ENCODE assay signal across 8 cellular contexts in genomic region chr19:45770192-45771101, GRCh38. TPM values are rescaled to one million over a fixed set of nuclear protein-coding genes. Genes with fewer than 3 reads are reported as not detected.
A peak's percentile ranks its signal among the peaks of the same experiment; 100 is the strongest.
DNase-seq lines count a peak whose midpoint lies in the region; ATAC-seq and TF ChIP-seq lines count a peak whose summit lies in the region.

No MANE protein-coding gene starts in this region.

- DNase-seq in DMS79 treated with DMSO at 0.1 percent for 48 hours (lab: John Stamatoyannopoulos, UW) (peak; percentile 97), LHCN-M2 (ENCODE audit: low read depth) (peak; percentile 98), RPMI8226 (peak; percentile 91), fibroblast of the conjunctiva (ENCODE audit: low read depth) (peak; percentile 98), nephron progenitor cell (peak; percentile 95)
- DNase-seq in activated effector memory CD4-positive, alpha-beta T cell treated with Interleukin-2 at 50 U/mL for 16 hours, result peak; percentile 83

- ATAC-seq in GM21825 (IDR thresholded peaks at IDR 0.05; ENCODE audit: unreplicated experiment), result peak; percentile 52

- H3K27me3 Mint-ChIP-seq in nephron progenitor cell (ENCODE audit: low read depth, poor library complexity), result no peaks in the 10 kb centered on the region
- peaks cover 5% of the 10 kb centered on the region for H3K27me3 Mint-ChIP-seq in stimulated activated naive CD8-positive, alpha-beta T cell treated with anti-CD3 and anti-CD28 coated beads, Interleukin-15, Interleukin-2, amounts not matched to agents 100 ng/mL and 50 ng/mL, for 24 hours

- H3K9me3 Mint-ChIP-seq in nephron progenitor cell, result no peaks in the 10 kb centered on the region
- no peaks in the 10 kb centered on the region for H3K9me3 Mint-ChIP-seq in stimulated activated naive CD8-positive, alpha-beta T cell treated with anti-CD3 and anti-CD28 coated beads, Interleukin-15, Interleukin-2, amounts not matched to agents 100 ng/mL and 50 ng/mL, for 24 hours

- peak; percentile 91 for TF ChIP-seq CTCF in nephron progenitor cell (IDR thresholded peaks at IDR 0.05)

- peaks cover 27% of the 10 kb centered on the region for H3K4me1 Mint-ChIP-seq in nephron progenitor cell
- peaks cover 15% of the 10 kb centered on the region for H3K4me1 Mint-ChIP-seq in stimulated activated naive CD8-positive, alpha-beta T cell treated with anti-CD3 and anti-CD28 coated beads, Interleukin-15, Interleukin-2, amounts not matched to agents 100 ng/mL and 50 ng/mL, for 24 hours (ENCODE audit: low read depth)

- H3K36me3 Mint-ChIP-seq in nephron progenitor cell (ENCODE audit: low read depth), result peaks cover 16% of the 10 kb centered on the region
- no peaks in the 10 kb centered on the region for H3K36me3 Mint-ChIP-seq in stimulated activated naive CD8-positive, alpha-beta T cell treated with anti-CD3 and anti-CD28 coated beads, Interleukin-15, Interleukin-2, amounts not matched to agents 100 ng/mL and 50 ng/mL, for 24 hours (ENCODE audit: low read depth)

- peak overlapping the region; percentile 95 for H3K4me3 Mint-ChIP-seq in nephron progenitor cell
- peak overlapping the region; percentile 80 for H3K4me3 Mint-ChIP-seq in stimulated activated naive CD8-positive, alpha-beta T cell treated with anti-CD3 and anti-CD28 coated beads, Interleukin-15, Interleukin-2, amounts not matched to agents 100 ng/mL and 50 ng/mL, for 24 hours

- H3K27ac Mint-ChIP-seq in nephron progenitor cell, result peak overlapping the region; percentile 99
- H3K27ac Mint-ChIP-seq in stimulated activated naive CD8-positive, alpha-beta T cell treated with anti-CD3 and anti-CD28 coated beads, Interleukin-15, Interleukin-2, amounts not matched to agents 100 ng/mL and 50 ng/mL, for 24 hours, result peak overlapping the region; percentile 65

RNA-seq across cellular contexts. Expression of gene SIX5, which starts 1.4 kb away (rescaled TPM):
- 7.9 and 8.7 TPM in 2 replicates for total RNA-seq in LHCN-M2 (2014; rRNA removed)
- polyA plus RNA-seq in LHCN-M2 (2012), result 4.0 TPM

RNA-seq across cellular contexts. Expression of gene DMPK, which starts 11.8 kb away (rescaled TPM):
- total RNA-seq in LHCN-M2 (2014; rRNA removed), result 90.8 and 121 TPM in 2 replicates
- 122 TPM for polyA plus RNA-seq in LHCN-M2 (2012)

RNA-seq across cellular contexts. Expression of gene DMWD, which starts 22.2 kb away (rescaled TPM):
- 34.0 and 36.4 TPM in 2 replicates for total RNA-seq in LHCN-M2 (2014; rRNA removed)
- polyA plus RNA-seq in LHCN-M2 (2012), result 36.4 TPM

RNA-seq across cellular contexts. Expression of gene MEIOSIN, which starts 37.2 kb away (rescaled TPM):
- not detected in 2 replicates for total RNA-seq in LHCN-M2 (2014; rRNA removed)
- not detected for polyA plus RNA-seq in LHCN-M2 (2012)

RNA-seq across cellular contexts. Expression of gene FBXO46, which starts 39.8 kb away (rescaled TPM):
- total RNA-seq in LHCN-M2 (2014; rRNA removed), result 8.4 and 11.5 TPM in 2 replicates
- polyA plus RNA-seq in LHCN-M2 (2012), result 4.7 TPM

Comparison
In these comparisons a context has a peak if more than half of its experiments do, and no peak if none do; other contexts are left out.
1. Peak in every context shown above with its lines: DNase-seq and ATAC-seq.